22 cellular contexts compared by ENCODE assay signal in the genomic region with DNA sequence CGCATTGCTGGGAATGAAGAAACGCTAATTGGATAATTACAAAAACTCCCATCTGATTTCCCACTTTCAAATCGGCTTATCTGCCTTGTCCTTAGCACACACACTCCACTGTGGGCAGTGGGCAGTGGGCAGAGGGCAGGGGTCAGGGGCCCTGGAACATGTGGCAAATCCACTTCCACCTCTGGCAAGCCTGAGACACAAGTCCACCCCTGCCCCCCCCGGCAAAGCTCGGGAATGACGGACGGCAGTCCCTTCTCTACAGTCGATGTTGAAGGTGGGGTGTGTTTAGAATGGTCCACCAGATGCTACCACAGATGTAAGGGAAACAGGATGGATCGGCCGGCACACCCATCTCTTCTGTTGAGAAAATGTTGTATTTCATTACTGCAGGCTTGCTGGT.
"Had no signal": no experiment of that assay in that cellular context is flagged by ENCODE, and none has a peak within 500 bp of the region (broad histone marks: within the 10 kb centered on the region; RNA-seq: fewer than 3 reads in every experiment).

No MANE protein-coding gene starts in this region.

- H3K27ac ChIP-seq: colonic mucosa, lower lobe of right lung, prostate gland, right atrium auricular region, suprapubic skin, transverse colon, vagina had no signal

- H3K4me3 ChIP-seq: colonic mucosa, esophagus squamous epithelium, lower lobe of right lung, mucosa of descending colon, prostate gland, right atrium auricular region, smooth muscle cell, suprapubic skin, transverse colon, vagina had no signal

- H3K9me3 ChIP-seq: colonic mucosa, esophagus squamous epithelium, lower lobe of right lung, mucosa of descending colon, prostate gland, right atrium auricular region, suprapubic skin, transverse colon, vagina had no signal

- H3K4me1 ChIP-seq: colonic mucosa, esophagus squamous epithelium, lower lobe of right lung, prostate gland, right atrium auricular region, suprapubic skin, transverse colon, vagina had no signal

- H3K27me3 ChIP-seq: colonic mucosa, right atrium auricular region, vagina had no signal

- H3K36me3 ChIP-seq: colonic mucosa, esophagus squamous epithelium, lower lobe of right lung, prostate gland, right atrium auricular region, suprapubic skin, transverse colon, vagina had no signal

- H3K4me2 ChIP-seq: smooth muscle cell had no signal

- DNase-seq: colonic mucosa; dermis blood vessel endothelial cell; effector memory CD4-positive, alpha-beta T cell; esophagus squamous epithelium; foreskin melanocyte; head of caudate nucleus; left ventricle myocardium superior; lower lobe of right lung; mucosa of descending colon; naive B cell; stimulated activated CD4-positive, alpha-beta T cell treated with anti-CD3 and anti-CD28 coated beads, Interleukin-12 subunit alpha, Interleukin-12 subunit beta, amount 100 ng/mL, for 4 hours; stimulated activated CD4-positive, alpha-beta T cell treated with anti-CD3 and anti-CD28 coated beads, Interleukin-1b, Interleukin-23, amount 100 ng/mL, for 48 hours; stimulated activated CD4-positive, alpha-beta T cell treated with anti-CD3 and anti-CD28 coated beads, Interleukin-4, amount 100 ng/mL, for 1 hour; stimulated activated CD8-positive, alpha-beta memory T cell treated with anti-CD3 and anti-CD28 coated beads, Interleukin-4, amount 100 ng/mL, for 48 hours; stimulated activated naive CD4-positive, alpha-beta T cell; stimulated activated naive CD8-positive, alpha-beta T cell treated with anti-CD3 and anti-CD28 coated beads, Interleukin-15, amount 100 ng/mL, for 72 hours; transverse colon had no signal
